ENCODE assay signal across 1 cellular context in the genomic region with DNA sequence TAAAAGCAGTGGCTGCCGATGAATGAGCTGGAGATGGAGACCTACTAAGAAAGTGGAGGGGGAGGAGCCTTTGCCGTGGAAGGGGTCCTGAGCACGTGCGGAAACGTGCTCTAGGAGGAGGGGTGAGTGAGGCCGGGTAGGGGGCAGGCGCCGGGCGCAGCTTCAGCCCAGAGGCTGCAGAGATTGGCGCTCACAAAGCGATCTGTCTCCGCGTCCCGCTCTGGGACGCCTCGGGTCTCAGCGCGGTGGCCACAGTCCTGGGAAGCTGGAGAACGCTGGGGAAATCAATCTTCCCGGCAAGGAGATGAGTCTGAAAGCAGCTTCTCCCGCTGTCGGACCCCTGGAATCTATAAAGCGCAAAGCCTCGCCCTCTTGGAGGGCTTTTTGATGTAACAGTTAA.
TF ChIP-seq lines count a peak whose summit lies in the region.

No MANE protein-coding gene starts in this region.

TF ChIP-seq in H1, 55 proteins besides CTCF, POLR2A, EP300 and RAD21:
- TF ChIP-seq RXRA (IDR thresholded peaks at IDR 0.05; ENCODE audit: insufficient read depth, low read depth, low read length) (no peak), E2F6 (IDR thresholded peaks at IDR 0.05) (peak; percentile 57), SAP30 (IDR thresholded peaks at IDR 0.05; ENCODE audit: insufficient read depth, insufficient replicate concordance, low read length) (no peak), TEAD4 (IDR thresholded peaks at IDR 0.05; ENCODE audit: low read depth, low read length) (no peak), CTBP2 (IDR thresholded peaks at IDR 0.05; ENCODE audit: borderline replicate concordance, insufficient read depth, insufficient read length, low read length) (no peak), TAF1 (IDR thresholded peaks at IDR 0.05; ENCODE audit: low read depth, low read length) (no peak), CBX5 (IDR thresholded peaks at IDR 0.05; ENCODE audit: low read depth, low read length) (no peak), JUND (IDR thresholded peaks at IDR 0.05; ENCODE audit: low read length) (no peak)
- TF ChIP-seq, protein P1, sequence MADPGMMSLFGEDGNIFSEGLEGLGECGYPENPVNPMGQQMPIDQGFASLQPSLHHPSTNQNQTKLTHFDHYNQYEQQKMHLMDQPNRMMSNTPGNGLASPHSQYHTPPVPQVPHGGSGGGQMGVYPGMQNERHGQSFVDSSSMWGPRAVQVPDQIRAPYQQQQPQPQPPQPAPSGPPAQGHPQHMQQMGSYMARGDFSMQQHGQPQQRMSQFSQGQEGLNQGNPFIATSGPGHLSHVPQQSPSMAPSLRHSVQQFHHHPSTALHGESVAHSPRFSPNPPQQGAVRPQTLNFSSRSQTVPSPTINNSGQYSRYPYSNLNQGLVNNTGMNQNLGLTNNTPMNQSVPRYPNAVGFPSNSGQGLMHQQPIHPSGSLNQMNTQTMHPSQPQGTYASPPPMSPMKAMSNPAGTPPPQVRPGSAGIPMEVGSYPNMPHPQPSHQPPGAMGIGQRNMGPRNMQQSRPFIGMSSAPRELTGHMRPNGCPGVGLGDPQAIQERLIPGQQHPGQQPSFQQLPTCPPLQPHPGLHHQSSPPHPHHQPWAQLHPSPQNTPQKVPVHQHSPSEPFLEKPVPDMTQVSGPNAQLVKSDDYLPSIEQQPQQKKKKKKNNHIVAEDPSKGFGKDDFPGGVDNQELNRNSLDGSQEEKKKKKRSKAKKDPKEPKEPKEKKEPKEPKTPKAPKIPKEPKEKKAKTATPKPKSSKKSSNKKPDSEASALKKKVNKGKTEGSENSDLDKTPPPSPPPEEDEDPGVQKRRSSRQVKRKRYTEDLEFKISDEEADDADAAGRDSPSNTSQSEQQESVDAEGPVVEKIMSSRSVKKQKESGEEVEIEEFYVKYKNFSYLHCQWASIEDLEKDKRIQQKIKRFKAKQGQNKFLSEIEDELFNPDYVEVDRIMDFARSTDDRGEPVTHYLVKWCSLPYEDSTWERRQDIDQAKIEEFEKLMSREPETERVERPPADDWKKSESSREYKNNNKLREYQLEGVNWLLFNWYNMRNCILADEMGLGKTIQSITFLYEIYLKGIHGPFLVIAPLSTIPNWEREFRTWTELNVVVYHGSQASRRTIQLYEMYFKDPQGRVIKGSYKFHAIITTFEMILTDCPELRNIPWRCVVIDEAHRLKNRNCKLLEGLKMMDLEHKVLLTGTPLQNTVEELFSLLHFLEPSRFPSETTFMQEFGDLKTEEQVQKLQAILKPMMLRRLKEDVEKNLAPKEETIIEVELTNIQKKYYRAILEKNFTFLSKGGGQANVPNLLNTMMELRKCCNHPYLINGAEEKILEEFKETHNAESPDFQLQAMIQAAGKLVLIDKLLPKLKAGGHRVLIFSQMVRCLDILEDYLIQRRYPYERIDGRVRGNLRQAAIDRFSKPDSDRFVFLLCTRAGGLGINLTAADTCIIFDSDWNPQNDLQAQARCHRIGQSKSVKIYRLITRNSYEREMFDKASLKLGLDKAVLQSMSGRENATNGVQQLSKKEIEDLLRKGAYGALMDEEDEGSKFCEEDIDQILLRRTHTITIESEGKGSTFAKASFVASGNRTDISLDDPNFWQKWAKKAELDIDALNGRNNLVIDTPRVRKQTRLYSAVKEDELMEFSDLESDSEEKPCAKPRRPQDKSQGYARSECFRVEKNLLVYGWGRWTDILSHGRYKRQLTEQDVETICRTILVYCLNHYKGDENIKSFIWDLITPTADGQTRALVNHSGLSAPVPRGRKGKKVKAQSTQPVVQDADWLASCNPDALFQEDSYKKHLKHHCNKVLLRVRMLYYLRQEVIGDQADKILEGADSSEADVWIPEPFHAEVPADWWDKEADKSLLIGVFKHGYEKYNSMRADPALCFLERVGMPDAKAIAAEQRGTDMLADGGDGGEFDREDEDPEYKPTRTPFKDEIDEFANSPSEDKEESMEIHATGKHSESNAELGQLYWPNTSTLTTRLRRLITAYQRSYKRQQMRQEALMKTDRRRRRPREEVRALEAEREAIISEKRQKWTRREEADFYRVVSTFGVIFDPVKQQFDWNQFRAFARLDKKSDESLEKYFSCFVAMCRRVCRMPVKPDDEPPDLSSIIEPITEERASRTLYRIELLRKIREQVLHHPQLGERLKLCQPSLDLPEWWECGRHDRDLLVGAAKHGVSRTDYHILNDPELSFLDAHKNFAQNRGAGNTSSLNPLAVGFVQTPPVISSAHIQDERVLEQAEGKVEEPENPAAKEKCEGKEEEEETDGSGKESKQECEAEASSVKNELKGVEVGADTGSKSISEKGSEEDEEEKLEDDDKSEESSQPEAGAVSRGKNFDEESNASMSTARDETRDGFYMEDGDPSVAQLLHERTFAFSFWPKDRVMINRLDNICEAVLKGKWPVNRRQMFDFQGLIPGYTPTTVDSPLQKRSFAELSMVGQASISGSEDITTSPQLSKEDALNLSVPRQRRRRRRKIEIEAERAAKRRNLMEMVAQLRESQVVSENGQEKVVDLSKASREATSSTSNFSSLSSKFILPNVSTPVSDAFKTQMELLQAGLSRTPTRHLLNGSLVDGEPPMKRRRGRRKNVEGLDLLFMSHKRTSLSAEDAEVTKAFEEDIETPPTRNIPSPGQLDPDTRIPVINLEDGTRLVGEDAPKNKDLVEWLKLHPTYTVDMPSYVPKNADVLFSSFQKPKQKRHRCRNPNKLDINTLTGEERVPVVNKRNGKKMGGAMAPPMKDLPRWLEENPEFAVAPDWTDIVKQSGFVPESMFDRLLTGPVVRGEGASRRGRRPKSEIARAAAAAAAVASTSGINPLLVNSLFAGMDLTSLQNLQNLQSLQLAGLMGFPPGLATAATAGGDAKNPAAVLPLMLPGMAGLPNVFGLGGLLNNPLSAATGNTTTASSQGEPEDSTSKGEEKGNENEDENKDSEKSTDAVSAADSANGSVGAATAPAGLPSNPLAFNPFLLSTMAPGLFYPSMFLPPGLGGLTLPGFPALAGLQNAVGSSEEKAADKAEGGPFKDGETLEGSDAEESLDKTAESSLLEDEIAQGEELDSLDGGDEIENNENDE (IDR thresholded peaks at IDR 0.05; ENCODE audit: insufficient replicate concordance, low read length) = no peak
- TF ChIP-seq, protein P2, sequence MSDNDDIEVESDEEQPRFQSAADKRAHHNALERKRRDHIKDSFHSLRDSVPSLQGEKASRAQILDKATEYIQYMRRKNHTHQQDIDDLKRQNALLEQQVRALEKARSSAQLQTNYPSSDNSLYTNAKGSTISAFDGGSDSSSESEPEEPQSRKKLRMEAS (IDR thresholded peaks at IDR 0.05) = peak; percentile 86
